In genomic region chr3:18649666-18650363, GRCh38 we compare ENCODE assay signal across 9 cellular contexts.
DNase-seq lines count a peak whose midpoint lies in the region; ATAC-seq and TF ChIP-seq lines count a peak whose summit lies in the region.
"Had no signal": no experiment of that assay in that cellular context is flagged by ENCODE, and none has a peak within 500 bp of the region (broad histone marks: within the 10 kb centered on the region; RNA-seq: fewer than 3 reads in every experiment).

No MANE protein-coding gene starts in this region.

- intact Hi-C loops in esophagus muscularis mucosa (cut with DNase I), result no loop called here

- no peak overlapping the region for H2AFZ ChIP-seq in neuronal stem cell (ENCODE audit: low read length)

- peaks cover 21% of the 10 kb centered on the region for H3K36me3 Mint-ChIP-seq in T-helper 1 cell treated with Interleukin-12 subunit alpha and Interleukin-12 subunit beta and Interleukin-4 antibody, amounts not matched to agents 30 μg/mL and 1 μg/mL, for 36 hours (ENCODE audit: low read depth)

- no peaks in the 10 kb centered on the region for H3K27me3 Mint-ChIP-seq in T-helper 1 cell treated with Interleukin-12 subunit alpha and Interleukin-12 subunit beta and Interleukin-4 antibody, amounts not matched to agents 30 μg/mL and 1 μg/mL, for 36 hours (ENCODE audit: low read depth)
- H3K27me3 Mint-ChIP-seq: dendritic cell treated with granulocyte-macrophage colony-stimulating factor and Interleukin-4, amounts not matched to agents 40 ng/mL and 50 ng/mL, for 4 days had no signal

- DNase-seq in stimulated activated CD4-positive, alpha-beta T cell treated with anti-CD3 and anti-CD28 coated beads, Interleukin-2, amount 100 ng/mL, for 48 hours, result peak; percentile 53 to 56
- DNase-seq in neuronal stem cell (ENCODE audit: low spot score), result no peak
- DNase-seq in NK-92 treated with Interleukin-12 subunit alpha and Interleukin-12 subunit beta, amount 100 ng/mL, for 24 hours (lab: John Stamatoyannopoulos, UW), result no peak
- DNase-seq in NCI-H446 (lab: John Stamatoyannopoulos, UW), result no peak
- DNase-seq in esophagus muscularis mucosa (ENCODE audit: extremely low spot score), result no peak

- no peaks in the 10 kb centered on the region for H3K36me3 ChIP-seq in neuronal stem cell (replicated peaks in 1 of 2; ENCODE audit: control insufficient read depth in 2 of 2, insufficient read depth in 2 of 2, low read length in 2 of 2)
- H3K36me3 ChIP-seq in esophagus muscularis mucosa, result no peaks in the 10 kb centered on the region

- no peak overlapping the region for H3K4me2 ChIP-seq in neuronal stem cell (ENCODE audit: insufficient read depth, low read length, poor library complexity, severe bottlenecking)

- no peak overlapping the region for H4K8ac ChIP-seq in neuronal stem cell (ENCODE audit: low read depth, low read length)

- no peak overlapping the region for H3K27ac ChIP-seq in neuronal stem cell (replicated peaks; ENCODE audit: low read length)
- no peak overlapping the region for H3K27ac ChIP-seq in esophagus muscularis mucosa (replicated peaks in 1 of 4)

- H3K14ac ChIP-seq in neuronal stem cell (ENCODE audit: low read length), result no peak overlapping the region

- H3K9me3 Mint-ChIP-seq in T-helper 1 cell treated with Interleukin-12 subunit alpha and Interleukin-12 subunit beta and Interleukin-4 antibody, amounts not matched to agents 30 μg/mL and 1 μg/mL, for 36 hours, result peaks cover 11% of the 10 kb centered on the region
- H3K9me3 Mint-ChIP-seq: dendritic cell treated with granulocyte-macrophage colony-stimulating factor and Interleukin-4, amounts not matched to agents 40 ng/mL and 50 ng/mL, for 4 days had no signal

- H3K27me3 ChIP-seq in neuronal stem cell (ENCODE audit: control insufficient read depth in 3 of 3, insufficient read depth in 3 of 3, low read depth in 1 of 3, low read length in 3 of 3) (no peaks in the 10 kb centered on the region), esophagus muscularis mucosa (no peaks in the 10 kb centered on the region)

- peaks cover 76% of the 10 kb centered on the region for H3K4me1 Mint-ChIP-seq in T-helper 1 cell treated with Interleukin-12 subunit alpha and Interleukin-12 subunit beta and Interleukin-4 antibody, amounts not matched to agents 30 μg/mL and 1 μg/mL, for 36 hours (ENCODE audit: low read depth)

- no peak for TF ChIP-seq CTCF in esophagus muscularis mucosa (IDR thresholded peaks at IDR 0.05)

- no peak overlapping the region for H3K9ac ChIP-seq in neuronal stem cell (ENCODE audit: low read depth, low read length, poor library complexity)

- H2BK12ac ChIP-seq in neuronal stem cell (ENCODE audit: low read length), result no peak overlapping the region

- TF ChIP-seq POLR2A in esophagus muscularis mucosa (IDR thresholded peaks at IDR 0.05; ENCODE audit: low read depth), result no peak

- peak overlapping the region; percentile 93 for H3K27ac Mint-ChIP-seq in T-helper 1 cell treated with Interleukin-12 subunit alpha and Interleukin-12 subunit beta and Interleukin-4 antibody, amounts not matched to agents 30 μg/mL and 1 μg/mL, for 36 hours
- H3K27ac Mint-ChIP-seq: dendritic cell treated with granulocyte-macrophage colony-stimulating factor and Interleukin-4, amounts not matched to agents 40 ng/mL and 50 ng/mL, for 4 days had no signal

- no peaks in the 10 kb centered on the region for H3K4me1 ChIP-seq in neuronal stem cell (ENCODE audit: control insufficient read depth in 2 of 2, insufficient read depth in 1 of 2, low read depth in 1 of 2, low read length in 2 of 2)
- no peaks in the 10 kb centered on the region for H3K4me1 ChIP-seq in esophagus muscularis mucosa

- TF ChIP-seq EP300 in esophagus muscularis mucosa (IDR thresholded peaks at IDR 0.05), result no peak

- H3K4me3 ChIP-seq in neuronal stem cell (ENCODE audit: low read length in 2 of 2), result no peak overlapping the region
- no peak overlapping the region for H3K4me3 ChIP-seq in esophagus muscularis mucosa

- H2BK120ac ChIP-seq in neuronal stem cell (ENCODE audit: low read depth, low read length), result no peak overlapping the region

- no CpG with 5 or more reads among the region's 4 CpGs for WGBS in neuronal stem cell (ENCODE audit: extremely low coverage in 2 of 2, insufficient read length in 2 of 2, insufficient replicate concordance in 1 of 2), 2 donors
- WGBS in esophagus muscularis mucosa, result 82% methylated on average over 4 of the region's 4 CpGs

- no peaks in the 10 kb centered on the region for H3K79me1 ChIP-seq in neuronal stem cell (ENCODE audit: low read depth, low read length)

- no peak overlapping the region for H2BK5ac ChIP-seq in neuronal stem cell (ENCODE audit: low read length)

- no peak overlapping the region for H3K23ac ChIP-seq in neuronal stem cell (ENCODE audit: low read depth, low read length, poor library complexity)

- no peak overlapping the region for H3K4ac ChIP-seq in neuronal stem cell (ENCODE audit: low read length)

- H3K9me3 ChIP-seq in neuronal stem cell (replicated peaks in 1 of 2; ENCODE audit: control insufficient read depth in 2 of 2, insufficient read depth in 1 of 2, low read depth in 1 of 2, low read length in 2 of 2) (no peaks in the 10 kb centered on the region), esophagus muscularis mucosa (no peaks in the 10 kb centered on the region)

- peak overlapping the region; percentile 41 for H3K4me3 Mint-ChIP-seq in T-helper 1 cell treated with Interleukin-12 subunit alpha and Interleukin-12 subunit beta and Interleukin-4 antibody, amounts not matched to agents 30 μg/mL and 1 μg/mL, for 36 hours
- H3K4me3 Mint-ChIP-seq: dendritic cell treated with granulocyte-macrophage colony-stimulating factor and Interleukin-4, amounts not matched to agents 40 ng/mL and 50 ng/mL, for 4 days had no signal

- no peak overlapping the region for H4K91ac ChIP-seq in neuronal stem cell (ENCODE audit: low read depth, low read length, poor library complexity)

- H2BK15ac ChIP-seq in neuronal stem cell (ENCODE audit: low read length), result no peak overlapping the region

- H2AK5ac ChIP-seq in neuronal stem cell (ENCODE audit: low read depth, low read length), result no peak overlapping the region

- ATAC-seq in GM19023 (IDR thresholded peaks at IDR 0.05; ENCODE audit: unreplicated experiment) (peak; percentile 90), HG02678 (IDR thresholded peaks at IDR 0.05; ENCODE audit: unreplicated experiment) (peak; percentile 86)

- no peak overlapping the region for H3K18ac ChIP-seq in neuronal stem cell (ENCODE audit: low read length)

Comparison
In these comparisons a context has a peak if more than half of its experiments do, and no peak if none do; other contexts are left out.
1. DNase-seq: peak in stimulated activated CD4-positive, alpha-beta T cell treated with anti-CD3 and anti-CD28 coated beads, Interleukin-2, amount 100 ng/mL, for 48 hours (2 of 2); none in neuronal stem cell (single experiment), NK-92 treated with Interleukin-12 subunit alpha and Interleukin-12 subunit beta, amount 100 ng/mL, for 24 hours (single experiment), NCI-H446 (0 of 2) and esophagus muscularis mucosa (single experiment).